ENCODE assay signal across 1 cellular context in the genomic region with DNA sequence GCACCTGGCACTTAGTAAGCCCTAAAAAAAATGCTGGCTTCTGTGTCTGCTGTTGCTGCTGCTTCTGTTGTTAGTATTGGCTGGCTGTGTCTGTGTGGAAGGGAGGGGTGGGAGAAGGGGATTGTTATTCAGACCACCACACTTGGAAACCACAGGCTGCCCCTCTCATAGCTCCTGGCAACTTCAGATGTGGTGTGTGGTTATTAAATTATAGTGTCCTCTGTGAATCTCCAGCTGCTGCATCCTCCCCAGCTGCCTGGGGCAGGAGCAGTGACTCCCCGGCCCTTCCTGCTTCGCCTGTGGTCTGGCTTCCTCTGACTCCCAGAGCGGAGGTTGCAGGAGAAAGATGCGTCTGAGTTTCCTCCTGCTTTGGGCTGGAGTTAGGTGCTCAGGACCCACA.
TF ChIP-seq lines count a peak whose summit lies in the region.

No MANE protein-coding gene starts in this region.

TF ChIP-seq in H1, 55 proteins besides CTCF, POLR2A, EP300 and RAD21:
- TF ChIP-seq TBP (IDR thresholded peaks at IDR 0.05; ENCODE audit: low read depth, low read length) (no peak), GTF2F1 (IDR thresholded peaks at IDR 0.05; ENCODE audit: borderline replicate concordance, low read depth, low read length) (no peak), KDM1A (IDR thresholded peaks at IDR 0.05; ENCODE audit: borderline replicate concordance, low read length) (no peak), JUND (IDR thresholded peaks at IDR 0.05; ENCODE audit: low read length) (no peak), KDM5A (IDR thresholded peaks at IDR 0.05; ENCODE audit: low read length) (no peak), CTBP2 (IDR thresholded peaks at IDR 0.05; ENCODE audit: borderline replicate concordance, insufficient read depth, insufficient read length, low read length) (no peak), TCF12 (IDR thresholded peaks at IDR 0.05; ENCODE audit: low read depth, low read length) (no peak), SRF (IDR thresholded peaks at IDR 0.05; ENCODE audit: low read depth, low read length) (no peak), BRCA1 (IDR thresholded peaks at IDR 0.05; ENCODE audit: low read depth, low read length) (no peak), POU5F1 (IDR thresholded peaks at IDR 0.05; ENCODE audit: low read depth, low read length) (no peak), NRF1 (IDR thresholded peaks at IDR 0.05; ENCODE audit: low read depth, low read length) (no peak)
- TF ChIP-seq, protein P1, sequence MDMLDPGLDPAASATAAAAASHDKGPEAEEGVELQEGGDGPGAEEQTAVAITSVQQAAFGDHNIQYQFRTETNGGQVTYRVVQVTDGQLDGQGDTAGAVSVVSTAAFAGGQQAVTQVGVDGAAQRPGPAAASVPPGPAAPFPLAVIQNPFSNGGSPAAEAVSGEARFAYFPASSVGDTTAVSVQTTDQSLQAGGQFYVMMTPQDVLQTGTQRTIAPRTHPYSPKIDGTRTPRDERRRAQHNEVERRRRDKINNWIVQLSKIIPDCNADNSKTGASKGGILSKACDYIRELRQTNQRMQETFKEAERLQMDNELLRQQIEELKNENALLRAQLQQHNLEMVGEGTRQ (IDR thresholded peaks at IDR 0.05; ENCODE audit: low read length) = no peak
